Comparison of ENCODE assay signal across 9 cellular contexts in the genomic region with DNA sequence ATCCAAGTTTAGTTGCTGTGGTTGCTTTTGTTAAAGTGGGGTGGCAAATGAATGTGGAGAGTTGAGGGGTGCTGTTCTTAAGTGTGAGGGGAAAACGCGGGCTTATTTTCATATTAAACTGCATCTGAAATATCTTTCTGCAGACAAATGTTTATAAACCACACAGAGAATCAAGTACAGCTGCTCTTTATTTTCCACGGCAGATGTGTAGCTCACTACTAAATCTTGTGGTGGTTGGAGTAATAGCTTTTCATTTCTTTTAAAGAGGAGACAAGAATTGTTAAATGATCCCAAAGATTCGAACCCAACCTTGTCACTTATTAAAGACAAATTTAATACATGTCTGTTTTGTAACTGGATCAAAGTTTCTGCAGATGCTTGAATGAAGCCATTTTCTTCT. TPM values are rescaled to one million over a fixed set of nuclear protein-coding genes. Genes with fewer than 3 reads are reported as not detected.
DNase-seq lines count a peak whose midpoint lies in the region; ATAC-seq, FAIRE-seq and TF ChIP-seq lines count a peak whose summit lies in the region.
"Had no signal": no experiment of that assay in that cellular context is flagged by ENCODE, and none has a peak within 500 bp of the region (broad histone marks: within the 10 kb centered on the region; RNA-seq: fewer than 3 reads in every experiment).

No MANE protein-coding gene starts in this region.

- peaks cover 93% of the 10 kb centered on the region for H3K79me2 ChIP-seq in K562 (ENCODE audit: control insufficient read depth, insufficient read depth, low read length)

- H3K9ac ChIP-seq in HUES48 (ENCODE audit: low read depth, low read length) (no peak overlapping the region), K562 (ENCODE audit: insufficient read depth in 1 of 2, low read depth in 2 of 2, low read length in 2 of 2) (peak overlapping the region in 1 of 2 experiments; percentile 96; a peak in 3 of 4 replicates)

- H3K27ac ChIP-seq in AG04450 (ENCODE audit: low read depth, low read length) (no peak overlapping the region), HUES48 (ENCODE audit: low read depth, low read length) (no peak overlapping the region), K562 (ENCODE audit: extremely low read depth, low read depth, low read length) (no peak overlapping the region; the same call in 1 of the 3 replicates)

- no peaks in the 10 kb centered on the region for H3K36me3 Mint-ChIP-seq in mesothelial cell of epicardium

- TF ChIP-seq CTCF in AG04450 (IDR thresholded peaks at IDR 0.05; ENCODE audit: low read depth, low read length) (no peak), K562 (IDR thresholded peaks at IDR 0.05 in 2 of 3, conservative IDR thresholded peaks at IDR 0.05 in 1 of 3; ENCODE audit: insufficient read depth in 2 of 3, low read depth in 1 of 3, low read length in 3 of 3) (no peak), mesothelial cell of epicardium (IDR thresholded peaks at IDR 0.05; ENCODE audit: unreplicated experiment) (no peak)

- intact Hi-C loops in K562 (cut with micrococcal nuclease): loop anchor here (5.0 kb wide), 1 partner anchor 99 kb away; no protein-coding TSS in a partner anchor

- DNase-seq in AG04450 (ENCODE audit: low read depth, low spot score) (no peak), K562 (ENCODE audit: extremely low read depth in 1 of 4, low spot score in 3 of 4) (no peak), mesothelial cell of epicardium (ENCODE audit: low spot score in 2 of 2, unreplicated experiment in 2 of 2) (no peak), HuH-7 (ENCODE audit: low spot score) (no peak)
- DNase-seq: stimulated activated CD4-positive, alpha-beta T cell treated with anti-CD3 and anti-CD28 coated beads, Interleukin-4, amount 100 ng/mL, for 1 hour had no signal

- H2AFZ ChIP-seq in K562 (ENCODE audit: low read depth, low read length): no peak overlapping the region

- ATAC-seq in K562: no peak
- ATAC-seq in GM18870 (IDR thresholded peaks at IDR 0.05; ENCODE audit: unreplicated experiment): no peak
- no peak for ATAC-seq in HG02938 (IDR thresholded peaks at IDR 0.05; ENCODE audit: unreplicated experiment)
- no peak for ATAC-seq in HG03442 (IDR thresholded peaks at IDR 0.05; ENCODE audit: unreplicated experiment)

- H3K4me1 Mint-ChIP-seq in mesothelial cell of epicardium: peaks cover 44% of the 10 kb centered on the region

- FAIRE-seq in K562 (lab: Jason Lieb, UNC): no peak

- no peak for TF ChIP-seq EP300 in K562 (IDR thresholded peaks at IDR 0.05; ENCODE audit: low read length)

- peaks cover 44% of the 10 kb centered on the region for H4K20me1 ChIP-seq in K562 (replicated peaks; ENCODE audit: control insufficient read depth, insufficient read depth, low read length)

- TF ChIP-seq RAD21 in K562 (CRISPR knock-in tag; conservative IDR thresholded peaks at IDR 0.05 in 1 of 2, IDR thresholded peaks at IDR 0.05 in 1 of 2): no peak

- H3K9me3 Mint-ChIP-seq in mesothelial cell of epicardium: no peaks in the 10 kb centered on the region

- CTCF ChIA-PET in AG04450 (lab: Charles Lee) (interaction anchor here (0.7 to 2.0 kb wide), 2 partner anchors 62 to 311 kb away, joined by 3 to 4 read pairs; no protein-coding TSS in a partner anchor), K562 (lab: Yijun Ruan, JAX; ENCODE audit: low intra/inter-chr PET ratio) (interaction anchor here (0.5 kb wide), 1 partner anchor 40 kb away, joined by 3 read pairs; no protein-coding TSS in a partner anchor)

- H3K27me3 ChIP-seq in AG04450 (ENCODE audit: control insufficient read depth, insufficient read depth, low read length): no peaks in the 10 kb centered on the region
- no peaks in the 10 kb centered on the region for H3K27me3 ChIP-seq in HUES48 (ENCODE audit: control insufficient read depth, insufficient read depth, low read length)
- H3K27me3 ChIP-seq in K562 (ENCODE audit: control insufficient read depth in 2 of 2, insufficient read depth in 2 of 2, low read length in 2 of 2): no peaks in the 10 kb centered on the region

- BruUV-seq in K562 (replicated peaks; lab: Mats Ljungman, UMichigan): no TSS peak

- H3K36me3 ChIP-seq in HUES48 (ENCODE audit: control insufficient read depth, insufficient read depth, low read length): peaks cover 16% of the 10 kb centered on the region; the same call in 1 of the 2 replicates
- peaks cover 48% of the 10 kb centered on the region; the same call in 2 of the 3 replicates for H3K36me3 ChIP-seq in K562 (ENCODE audit: control insufficient read depth, insufficient read depth, low read length)

- 8% methylated on average over 4 of the region's 4 CpGs for WGBS in K562 (ENCODE audit: insufficient coverage, low coverage, missing lambda C conversion rate)

- no peak for TF ChIP-seq POLR2A in K562 (conservative IDR thresholded peaks at IDR 0.05)

- no peaks in the 10 kb centered on the region for H3K27me3 Mint-ChIP-seq in mesothelial cell of epicardium (ENCODE audit: low read depth)

- H3K4me3 ChIP-seq in AG04450 (ENCODE audit: low read depth, low read length): peak overlapping the region; percentile 73
- peak overlapping the region; percentile 93 for H3K4me3 ChIP-seq in HUES48 (ENCODE audit: low read depth, low read length)
- H3K4me3 ChIP-seq in K562: peak overlapping the region; percentile 97

- in situ Hi-C loops in K562 (cut with MboI): no loop called here

- POLR2A ChIA-PET in AG04450 (lab: Yijun Ruan, JAX) (interaction anchor here (0.5 to 0.6 kb wide), 2 partner anchors 57 to 186 kb away, joined by 3 to 4 read pairs; no protein-coding TSS in a partner anchor), K562 (lab: Yijun Ruan, JAX) (interaction anchor here (0.6 to 7.4 kb wide), 5 partner anchors 9 to 939 kb away, joined by 3 to 45 read pairs (median 7); no protein-coding TSS in a partner anchor)

- H3K4me3 Mint-ChIP-seq in mesothelial cell of epicardium: peak overlapping the region; percentile 94

- H3K4me2 ChIP-seq in K562 (ENCODE audit: insufficient read depth, low read length): peak overlapping the region; percentile 56

- no peaks in the 10 kb centered on the region for H3K9me1 ChIP-seq in K562 (ENCODE audit: control insufficient read depth, insufficient read depth, low read length)

- H3K9me3 ChIP-seq in AG04450 (ENCODE audit: control insufficient read depth, insufficient read depth, low read length): no peaks in the 10 kb centered on the region; the same call in 1 of the 2 replicates
- H3K9me3 ChIP-seq in HUES48 (ENCODE audit: control insufficient read depth, insufficient read depth, low read length): no peaks in the 10 kb centered on the region
- no peaks in the 10 kb centered on the region for H3K9me3 ChIP-seq in K562 (replicated peaks; ENCODE audit: control insufficient read depth, insufficient read depth, low read depth, low read length)

- H3K4me1 ChIP-seq in HUES48 (ENCODE audit: control insufficient read depth, insufficient read depth, low read length): peaks cover 27% of the 10 kb centered on the region
- peaks cover 6 to 23% of the 10 kb centered on the region in 2 experiments; a peak in 3 of 5 replicates for H3K4me1 ChIP-seq in K562 (replicated peaks in 1 of 2; ENCODE audit: control insufficient read depth in 2 of 2, insufficient read depth in 2 of 2, low read length in 2 of 2)

- H3K27ac Mint-ChIP-seq in mesothelial cell of epicardium: peak overlapping the region; percentile 93

TF ChIP-seq in K562, 482 proteins besides CTCF, POLR2A, EP300 and RAD21 (continues in another document):
- TF ChIP-seq ZBTB17 (CRISPR knock-in tag; IDR thresholded peaks at IDR 0.05): no peak
- TF ChIP-seq CBFA2T3 (IDR thresholded peaks at IDR 0.05): no peak

RNA-seq across cellular contexts. Expression of a gene that starts 2.1 kb away (rescaled TPM):
- polyA plus RNA-seq in AG04450 (2011; rRNA removed) (376 and 441 TPM in 2 replicates), K562 (2011; rRNA removed) (164 and 217 TPM in 2 replicates), K562 (2014; fragmentation: Illumina TruSeq; extraction: Trizol) (142 and 174 TPM in 2 replicates), K562 (2014; fragmentation: Nextera tagmentation; extraction: Ambion mirVana) (100 to 1,000 TPM; 122 to 134 TPM), K562 (2014; rRNA removed) (102 and 115 TPM in 2 replicates)
- polyA minus RNA-seq in AG04450 (2011; rRNA and poly(A)+ RNA removed): 646 and 947 TPM in 2 replicates
- 152 and 501 TPM in 2 replicates for total RNA-seq in K562 (2011; cell fraction: chromatin; rRNA removed; ENCODE audit: low replicate concordance)
- 80.9 and 116 TPM in 2 replicates for total RNA-seq in K562 (2011; cell fraction: nucleolus; rRNA removed)
- total RNA-seq in K562 (2011; cell fraction: nucleoplasm; rRNA removed): 164 and 204 TPM in 2 replicates
- total RNA-seq in K562 (2014; rRNA removed) (136 and 150 TPM in 2 replicates), K562 (2014; rRNA removed; fragmentation: Illumina TruSeq; extraction: Trizol) (220 and 233 TPM in 2 replicates), K562 (2015; rRNA removed; fragmentation: Illumina TruSeq; extraction: Trizol) (184 and 195 TPM in 2 replicates), K562 (2021) (257 and 267 TPM in 2 replicates), mesothelial cell of epicardium (192 to 201 TPM (median 192 TPM) in 3 replicates)
- polyA plus RNA-seq in K562 (2011; cell fraction: cytosol; rRNA removed): 136 and 221 TPM in 2 replicates
- polyA plus RNA-seq in K562 (2011; cell fraction: nucleus; rRNA removed): 85.8 and 125 TPM in 2 replicates
- polyA plus RNA-seq in K562 (2012): 133 and 168 TPM in 2 replicates
- 705 and 852 TPM in 2 replicates for polyA minus RNA-seq in K562 (2011; rRNA and poly(A)+ RNA removed)
- 435 and 548 TPM in 2 replicates for polyA minus RNA-seq in K562 (2011; cell fraction: cytosol; rRNA and poly(A)+ RNA removed)
- 79.8 and 167 TPM in 2 replicates for polyA minus RNA-seq in K562 (2011; cell fraction: nucleus; rRNA and poly(A)+ RNA removed)

RNA-seq across cellular contexts. Expression of a gene that starts 56.4 kb away (rescaled TPM):
- 37.4 and 49.4 TPM in 2 replicates for polyA plus RNA-seq in AG04450 (2011; rRNA removed)
- 14.9 and 30.8 TPM in 2 replicates for polyA minus RNA-seq in AG04450 (2011; rRNA and poly(A)+ RNA removed)
- total RNA-seq in K562 (2011; cell fraction: chromatin; rRNA removed; ENCODE audit: low replicate concordance): 22.1 and 45.7 TPM in 2 replicates
- total RNA-seq in K562 (2011; cell fraction: nucleolus; rRNA removed): 8.0 and 11.2 TPM in 2 replicates
- total RNA-seq in K562 (2011; cell fraction: nucleoplasm; rRNA removed): 12.7 and 15.3 TPM in 2 replicates
- 17.0 and 21.7 TPM in 2 replicates for total RNA-seq in K562 (2014; rRNA removed)
- total RNA-seq in K562 (2014; rRNA removed; fragmentation: Illumina TruSeq; extraction: Trizol): 26.4 and 31.6 TPM in 2 replicates
- total RNA-seq in K562 (2015; rRNA removed; fragmentation: Illumina TruSeq; extraction: Trizol): 18.5 and 21.4 TPM in 2 replicates
- total RNA-seq in K562 (2021): 18.2 and 18.5 TPM in 2 replicates
- 26.7 and 38.6 TPM in 2 replicates for polyA plus RNA-seq in K562 (2011; rRNA removed)
- polyA plus RNA-seq in K562 (2011; cell fraction: cytosol; rRNA removed): 6.1 and 13.1 TPM in 2 replicates
- polyA plus RNA-seq in K562 (2011; cell fraction: nucleus; rRNA removed): 10.3 and 17.9 TPM in 2 replicates
- polyA plus RNA-seq in K562 (2012): 15.2 and 21.3 TPM in 2 replicates
- 18.7 and 18.9 TPM in 2 replicates for polyA plus RNA-seq in K562 (2014; fragmentation: Illumina TruSeq; extraction: Trizol)
- polyA plus RNA-seq in K562 (2014; fragmentation: Nextera tagmentation; extraction: Ambion mirVana): 1 to 10 TPM; 7.2 to 7.3 TPM
- 15.5 and 16.4 TPM in 2 replicates for polyA plus RNA-seq in K562 (2014; rRNA removed)
- polyA minus RNA-seq in K562 (2011; rRNA and poly(A)+ RNA removed): 45.2 and 48.4 TPM in 2 replicates
- 22.1 and 23.2 TPM in 2 replicates for polyA minus RNA-seq in K562 (2011; cell fraction: cytosol; rRNA and poly(A)+ RNA removed)
- 11.0 and 15.9 TPM in 2 replicates for polyA minus RNA-seq in K562 (2011; cell fraction: nucleus; rRNA and poly(A)+ RNA removed)
- 50.3 to 51.7 TPM (median 51.4 TPM) in 3 replicates for total RNA-seq in mesothelial cell of epicardium
